In genomic region chr3:191431160-191431822, GRCh38 we compare ENCODE assay signal across 31 cellular contexts. TPM values are rescaled to one million over a fixed set of nuclear protein-coding genes. Genes with fewer than 3 reads are reported as not detected.
"Had no signal": no experiment of that assay in that cellular context is flagged by ENCODE, and none has a peak within 500 bp of the region (broad histone marks: within the 10 kb centered on the region; RNA-seq: fewer than 3 reads in every experiment).

No MANE protein-coding gene starts in this region.

- H3K27ac Mint-ChIP-seq: activated CD4-positive, alpha-beta memory T cell treated with anti-CD3 and anti-CD28 coated beads, Interleukin-2, amount 10 ng/mL, durations not matched to agents 7 days and 5 days; activated CD4-positive, alpha-beta T cell treated with anti-CD3 and anti-CD28 coated beads, Interleukin-2, amount 10 ng/mL, durations not matched to agents 7 days and 5 days; activated naive CD4-positive, alpha-beta T cell treated with anti-CD3 and anti-CD28 coated beads, Interleukin-2, amount 10 ng/mL, durations not matched to agents 7 days and 5 days; activated naive CD4-positive, alpha-beta T cell treated with anti-CD3 and anti-CD28 coated beads, Interleukin-2, amount 50 U/mL, for 72 hours; activated naive CD8-positive, alpha-beta T cell treated with anti-CD3 and anti-CD28 coated beads, Interleukin-2, amount 10 ng/mL, durations not matched to agents 7 days and 5 days; activated T-cell treated with anti-CD3 and anti-CD28 coated beads, Interleukin-2, amount 50 U/mL, for 24 hours; activated T-cell treated with anti-CD3 and anti-CD28 coated beads, Interleukin-2, amount 50 U/mL, for 72 hours had no signal

- H3K9me3 ChIP-seq: esophagus squamous epithelium, gastroesophageal sphincter had no signal

- H3K4me3 ChIP-seq: esophagus squamous epithelium, gastroesophageal sphincter had no signal

- H3K27me3 Mint-ChIP-seq: activated CD4-positive, alpha-beta memory T cell treated with anti-CD3 and anti-CD28 coated beads, Interleukin-2, amount 10 ng/mL, durations not matched to agents 7 days and 5 days; activated naive CD4-positive, alpha-beta T cell treated with anti-CD3 and anti-CD28 coated beads, Interleukin-2, amount 10 ng/mL, durations not matched to agents 7 days and 5 days; activated naive CD8-positive, alpha-beta T cell treated with anti-CD3 and anti-CD28 coated beads, Interleukin-2, amount 10 ng/mL, durations not matched to agents 7 days and 5 days; activated T-cell treated with anti-CD3 and anti-CD28 coated beads, Interleukin-2, amount 50 U/mL, for 24 hours had no signal

- H3K27me3 ChIP-seq: esophagus squamous epithelium, gastroesophageal sphincter had no signal

- H3K4me3 Mint-ChIP-seq: activated CD4-positive, alpha-beta memory T cell treated with anti-CD3 and anti-CD28 coated beads, Interleukin-2, amount 10 ng/mL, durations not matched to agents 7 days and 5 days; activated CD4-positive, alpha-beta T cell treated with anti-CD3 and anti-CD28 coated beads, Interleukin-2, amount 10 ng/mL, durations not matched to agents 7 days and 5 days; activated naive CD4-positive, alpha-beta T cell treated with anti-CD3 and anti-CD28 coated beads, Interleukin-2, amount 10 ng/mL, durations not matched to agents 7 days and 5 days; activated naive CD8-positive, alpha-beta T cell treated with anti-CD3 and anti-CD28 coated beads, Interleukin-2, amount 10 ng/mL, durations not matched to agents 7 days and 5 days; activated T-cell treated with anti-CD3 and anti-CD28 coated beads, Interleukin-2, amount 50 U/mL, for 24 hours; activated T-cell treated with anti-CD3 and anti-CD28 coated beads, Interleukin-2, amount 50 U/mL, for 72 hours had no signal

- H3K36me3 ChIP-seq: esophagus squamous epithelium, gastroesophageal sphincter had no signal

- ATAC-seq: activated naive CD4-positive, alpha-beta T cell treated with anti-CD3 and anti-CD28 coated beads, Interleukin-2, amount 50 U/mL, for 72 hours; activated T-cell treated with anti-CD3 and anti-CD28 coated beads, Interleukin-2, amount 50 U/mL, for 72 hours; gastroesophageal sphincter had no signal

- H3K4me1 ChIP-seq: esophagus squamous epithelium, gastroesophageal sphincter had no signal

- H3K36me3 Mint-ChIP-seq: activated naive CD4-positive, alpha-beta T cell treated with anti-CD3 and anti-CD28 coated beads, Interleukin-2, amount 10 ng/mL, durations not matched to agents 7 days and 5 days; activated naive CD4-positive, alpha-beta T cell treated with anti-CD3 and anti-CD28 coated beads, Interleukin-2, amount 50 U/mL, for 72 hours; activated naive CD8-positive, alpha-beta T cell treated with anti-CD3 and anti-CD28 coated beads, Interleukin-2, amount 10 ng/mL, durations not matched to agents 7 days and 5 days had no signal

- H3K27ac ChIP-seq: epithelial cell of prostate, esophagus squamous epithelium, gastroesophageal sphincter had no signal

- H3K4me1 Mint-ChIP-seq: activated CD4-positive, alpha-beta memory T cell treated with anti-CD3 and anti-CD28 coated beads, Interleukin-2, amount 10 ng/mL, durations not matched to agents 7 days and 5 days; activated CD4-positive, alpha-beta T cell treated with anti-CD3 and anti-CD28 coated beads, Interleukin-2, amount 10 ng/mL, durations not matched to agents 7 days and 5 days; activated naive CD4-positive, alpha-beta T cell treated with anti-CD3 and anti-CD28 coated beads, Interleukin-2, amount 10 ng/mL, durations not matched to agents 7 days and 5 days; activated naive CD8-positive, alpha-beta T cell treated with anti-CD3 and anti-CD28 coated beads, Interleukin-2, amount 10 ng/mL, durations not matched to agents 7 days and 5 days had no signal

- DNase-seq: activated CD4-positive, alpha-beta memory T cell treated with anti-CD3 and anti-CD28 coated beads, Interleukin-2, amount 10 ng/mL, durations not matched to agents 7 days and 5 days; activated CD4-positive, alpha-beta T cell treated with anti-CD3 and anti-CD28 coated beads for 4 hours; activated CD4-positive, alpha-beta T cell treated with anti-CD3 and anti-CD28 coated beads, Interleukin-2, amount 10 ng/mL, durations not matched to agents 7 days and 5 days; activated CD4-positive, alpha-beta T cell treated with anti-CD3 and anti-CD28 coated beads, Interleukin-2, amount 50 U/mL, for 4 hours; activated CD4-positive, CD25-positive, alpha-beta regulatory T cell; activated CD4-positive, CD25-positive, alpha-beta regulatory T cell treated with anti-CD3 and anti-CD28 coated beads, Interleukin-2, amount 50 U/mL, for 72 hours; activated CD8-positive, alpha-beta memory T cell treated with anti-CD3 and anti-CD28 coated beads, Interleukin-2, amount 50 U/mL, for 48 hours; activated gamma-delta T cell; activated naive CD4-positive, alpha-beta T cell; activated naive CD4-positive, alpha-beta T cell treated with anti-CD3 and anti-CD28 coated beads, Interleukin-2, amount 10 ng/mL, durations not matched to agents 7 days and 5 days; activated naive CD8-positive, alpha-beta T cell treated with anti-CD3 and anti-CD28 coated beads, Interleukin-2, amount 10 ng/mL, durations not matched to agents 7 days and 5 days; activated T-cell treated with anti-CD3 and anti-CD28 coated beads for 4 hours; activated T-cell treated with anti-CD3 and anti-CD28 coated beads, Interleukin-2, amount 50 U/mL, for 24 hours; activated T-cell treated with anti-CD3 and anti-CD28 coated beads, Interleukin-2, amount 50 U/mL, for 72 hours; caudate nucleus; effector CD8-positive, alpha-beta T cell; esophagus squamous epithelium; foreskin melanocyte; T-helper 2 cell had no signal

- H3K9me3 Mint-ChIP-seq: activated CD4-positive, alpha-beta T cell treated with anti-CD3 and anti-CD28 coated beads, Interleukin-2, amount 10 ng/mL, durations not matched to agents 7 days and 5 days; activated naive CD4-positive, alpha-beta T cell treated with anti-CD3 and anti-CD28 coated beads, Interleukin-2, amount 10 ng/mL, durations not matched to agents 7 days and 5 days; activated naive CD8-positive, alpha-beta T cell treated with anti-CD3 and anti-CD28 coated beads, Interleukin-2, amount 10 ng/mL, durations not matched to agents 7 days and 5 days had no signal

RNA-seq across cellular contexts. Expression of gene PYDC2, which starts 29.7 kb away (rescaled TPM):
- total RNA-seq: activated CD4-positive, alpha-beta memory T cell treated with anti-CD3 and anti-CD28 coated beads, Interleukin-2, amount 10 ng/mL, durations not matched to agents 7 days and 5 days; activated CD4-positive, alpha-beta T cell treated with anti-CD3 and anti-CD28 coated beads, Interleukin-2, amount 10 ng/mL, durations not matched to agents 7 days and 5 days; activated naive CD4-positive, alpha-beta T cell treated with anti-CD3 and anti-CD28 coated beads, Interleukin-2, amount 50 U/mL, for 72 hours; activated naive CD8-positive, alpha-beta T cell treated with anti-CD3 and anti-CD28 coated beads, Interleukin-2, amount 10 ng/mL, durations not matched to agents 7 days and 5 days; activated T-cell treated with anti-CD3 and anti-CD28 coated beads, Interleukin-2, amount 50 U/mL, for 72 hours; astrocyte; chondrocyte; dermis microvascular lymphatic vessel endothelial cell; endothelial cell of umbilical vein; esophagus squamous epithelium; fibroblast of lung; fibroblast of villous mesenchyme; gastroesophageal sphincter; glomerular endothelial cell; T-helper 1 cell treated with Interleukin-12 subunit alpha and Interleukin-12 subunit beta and Interleukin-4 antibody, amounts not matched to agents 30 ng/mL and 1 ng/mL, for 36 hours had no signal
- polyA plus RNA-seq: endothelial cell of umbilical vein, esophagus, fibroblast of lung had no signal
